ENCODE assay signal across 9 cellular contexts in genomic region chr22:30159561-30160353, GRCh38.
DNase-seq lines count a peak whose midpoint lies in the region.
"Had no signal": no experiment of that assay in that cellular context is flagged by ENCODE, and none has a peak within 500 bp of the region (broad histone marks: within the 10 kb centered on the region; RNA-seq: fewer than 3 reads in every experiment).

No MANE protein-coding gene starts in this region.

- no peaks in the 10 kb centered on the region for H3K9me3 Mint-ChIP-seq in activated T-cell treated with anti-CD3 and anti-CD28 coated beads, Interleukin-2, amount 50 U/mL, for 24 hours
- H3K9me3 Mint-ChIP-seq in activated CD4-positive, alpha-beta memory T cell treated with anti-CD3 and anti-CD28 coated beads for 36 hours = no peaks in the 10 kb centered on the region

- H3K4me1 Mint-ChIP-seq in activated T-cell treated with anti-CD3 and anti-CD28 coated beads, Interleukin-2, amount 50 U/mL, for 24 hours (ENCODE audit: low read depth) = peaks cover 55% of the 10 kb centered on the region
- H3K4me1 Mint-ChIP-seq in activated CD4-positive, alpha-beta memory T cell treated with anti-CD3 and anti-CD28 coated beads for 36 hours (ENCODE audit: low read depth) = peaks cover 58% of the 10 kb centered on the region

- CTCF ChIA-PET in activated CD4-positive, alpha-beta memory T cell treated with anti-CD3 and anti-CD28 coated beads for 36 hours (lab: Charles Lee) = interaction anchor here (0.7 to 1.9 kb wide), 6 partner anchors 18 to 86 kb away, joined by 3 to 9 read pairs (median 4); no protein-coding TSS in a partner anchor

- intact Hi-C loops in activated CD4-positive, alpha-beta memory T cell treated with anti-CD3 and anti-CD28 coated beads for 36 hours (cut with micrococcal nuclease) = loop anchor here (1.0 to 10.0 kb wide), 5 partner anchors 8 to 265 kb away; partner anchors contain the start of gene MTFP1

- POLR2A ChIA-PET in activated CD4-positive, alpha-beta memory T cell treated with anti-CD3 and anti-CD28 coated beads for 36 hours (lab: Charles Lee) = interaction anchor here (1.0 to 4.3 kb wide), 8 partner anchors 8 to 83 kb away, joined by 3 to 17 read pairs (median 4); no protein-coding TSS in a partner anchor

- peak overlapping the region; percentile 97 for H3K27ac Mint-ChIP-seq in activated T-cell treated with anti-CD3 and anti-CD28 coated beads, Interleukin-2, amount 50 U/mL, for 24 hours
- peak overlapping the region; percentile 85 for H3K27ac Mint-ChIP-seq in activated CD4-positive, alpha-beta memory T cell treated with anti-CD3 and anti-CD28 coated beads for 36 hours

- peaks cover 3% of the 10 kb centered on the region for H3K27me3 Mint-ChIP-seq in activated T-cell treated with anti-CD3 and anti-CD28 coated beads, Interleukin-2, amount 50 U/mL, for 24 hours
- no peaks in the 10 kb centered on the region for H3K27me3 Mint-ChIP-seq in activated CD4-positive, alpha-beta memory T cell treated with anti-CD3 and anti-CD28 coated beads for 36 hours

- H3K4me3 Mint-ChIP-seq in activated T-cell treated with anti-CD3 and anti-CD28 coated beads, Interleukin-2, amount 50 U/mL, for 24 hours = no peak overlapping the region
- H3K4me3 Mint-ChIP-seq in activated CD4-positive, alpha-beta memory T cell treated with anti-CD3 and anti-CD28 coated beads for 36 hours = no peak overlapping the region

- no peak for DNase-seq in activated T-cell treated with anti-CD3 and anti-CD28 coated beads, Interleukin-2, amount 50 U/mL, for 24 hours
- no peak for DNase-seq in activated T-cell treated with anti-CD3 and anti-CD28 coated beads, Interleukin-2, amount 50 U/mL, for 48 hours
- no peak for DNase-seq in activated CD4-positive, alpha-beta memory T cell treated with anti-CD3 and anti-CD28 coated beads for 36 hours
- DNase-seq in globus pallidus (ENCODE audit: low spot score) = peak; percentile 12
- peak; percentile 24 for DNase-seq in superior temporal gyrus (ENCODE audit: extremely low spot score)
- no peak for DNase-seq in occipital lobe (lab: John Stamatoyannopoulos, UW)
- DNase-seq in iPS-NIHi7 (ENCODE audit: extremely low spot score) = no peak
- DNase-seq in stimulated activated CD4-positive, alpha-beta T cell treated with anti-CD3 and anti-CD28 coated beads, Interleukin-4, amount 100 ng/mL, for 4 hours = no peak
- DNase-seq: NCI-H1092 had no signal

- no peaks in the 10 kb centered on the region for H3K36me3 Mint-ChIP-seq in activated T-cell treated with anti-CD3 and anti-CD28 coated beads, Interleukin-2, amount 50 U/mL, for 24 hours (ENCODE audit: low read depth)
- no peaks in the 10 kb centered on the region for H3K36me3 Mint-ChIP-seq in activated CD4-positive, alpha-beta memory T cell treated with anti-CD3 and anti-CD28 coated beads for 36 hours

Comparison
In these comparisons a context has a peak if more than half of its experiments do, and no peak if none do; other contexts are left out.
1. DNase-seq: peak in globus pallidus (single experiment) and superior temporal gyrus (single experiment); none in activated T-cell treated with anti-CD3 and anti-CD28 coated beads, Interleukin-2, amount 50 U/mL, for 24 hours (single experiment), activated T-cell treated with anti-CD3 and anti-CD28 coated beads, Interleukin-2, amount 50 U/mL, for 48 hours (0 of 2), activated CD4-positive, alpha-beta memory T cell treated with anti-CD3 and anti-CD28 coated beads for 36 hours (single experiment), occipital lobe (single experiment), iPS-NIHi7 (single experiment) and stimulated activated CD4-positive, alpha-beta T cell treated with anti-CD3 and anti-CD28 coated beads, Interleukin-4, amount 100 ng/mL, for 4 hours (0 of 2).